Comparison of ENCODE assay signal across 8 cellular contexts in the genomic region with DNA sequence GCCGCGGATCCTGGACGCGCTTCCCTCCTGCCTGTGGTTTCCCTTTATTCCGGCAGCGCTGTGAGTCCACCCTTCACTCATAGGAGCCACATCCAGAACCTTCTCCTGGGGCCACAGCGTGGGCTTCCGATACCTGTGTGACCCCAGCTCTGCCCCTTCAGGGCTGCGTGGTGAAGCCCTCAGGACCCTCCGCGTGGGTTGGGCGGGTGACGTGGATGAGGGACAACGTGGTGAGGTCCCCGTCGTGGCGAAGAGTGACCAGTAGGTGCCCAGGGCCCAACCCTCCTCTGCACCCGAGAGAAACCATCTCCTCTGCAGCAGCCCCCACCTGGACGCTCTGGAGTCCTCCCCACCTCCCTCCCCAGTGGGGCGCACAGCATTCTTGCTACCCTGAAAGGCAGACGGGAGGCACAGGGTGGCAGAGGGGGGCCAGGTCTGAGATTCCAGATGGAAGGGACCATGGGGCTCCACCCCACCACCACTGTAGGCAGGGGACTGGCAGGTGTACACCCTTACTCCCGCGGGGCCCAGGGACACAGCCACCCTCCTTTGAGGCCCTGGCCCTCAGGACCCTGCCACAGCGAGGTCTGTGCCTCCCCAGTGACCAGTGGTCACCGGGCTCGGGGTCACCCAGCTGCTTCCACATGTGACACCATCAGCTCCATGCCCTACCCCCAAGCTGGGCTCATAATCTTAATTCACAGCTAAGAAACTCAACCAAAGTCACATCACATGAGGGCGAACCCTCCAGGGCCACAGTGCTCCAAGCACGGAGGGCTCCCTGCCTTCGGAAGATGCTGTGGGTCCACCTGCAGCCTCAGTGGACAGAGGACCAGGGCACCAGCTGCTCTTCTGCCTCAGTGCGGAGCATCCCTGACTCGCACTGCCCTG. TPM values are rescaled to one million over a fixed set of nuclear protein-coding genes. Genes with fewer than 3 reads are reported as not detected.
DNase-seq lines count a peak whose midpoint lies in the region; ATAC-seq and TF ChIP-seq lines count a peak whose summit lies in the region.

No MANE protein-coding gene starts in this region.

- peak overlapping the region; percentile 44 for H3K4me3 ChIP-seq in iPS-18a (ENCODE audit: low read length)
- H3K4me3 ChIP-seq in spleen: peak overlapping the region in 4 of 8 donors; percentile 50 to 76 (median 56)

- WGBS in spleen, 5 donors: 54 to 77% (median 58%) methylated on average over 24 to 31 of the region's 31 CpGs

- H3K9me3 Mint-ChIP-seq in activated T-cell treated with anti-CD3 and anti-CD28 coated beads, Interleukin-2, amount 50 U/mL, for 24 hours: no peaks in the 10 kb centered on the region
- H3K9me3 Mint-ChIP-seq in WTC11: no peaks in the 10 kb centered on the region

- H3K9me3 ChIP-seq in iPS-18a (ENCODE audit: control insufficient read depth, low read depth, low read length): no peaks in the 10 kb centered on the region
- H3K9me3 ChIP-seq in spleen: no peaks in the 10 kb centered on the region

- H3K4me1 ChIP-seq in iPS-18a (ENCODE audit: control insufficient read depth, low read depth, low read length) (peaks cover 7% of the 10 kb centered on the region), spleen (peaks cover 20 to 60% (median 43%) of the 10 kb centered on the region in 6 donors)

- H3K36me3 ChIP-seq in iPS-18a (ENCODE audit: control insufficient read depth, low read depth, low read length) (no peaks in the 10 kb centered on the region), spleen (no peaks in the 10 kb centered on the region)

- H3K4me3 Mint-ChIP-seq in activated T-cell treated with anti-CD3 and anti-CD28 coated beads, Interleukin-2, amount 50 U/mL, for 24 hours: peak overlapping the region; percentile 46
- H3K4me3 Mint-ChIP-seq in WTC11: peak overlapping the region; percentile 65

- peaks cover 26% of the 10 kb centered on the region for H3K27me3 Mint-ChIP-seq in activated T-cell treated with anti-CD3 and anti-CD28 coated beads, Interleukin-2, amount 50 U/mL, for 24 hours
- peaks cover 74% of the 10 kb centered on the region for H3K27me3 Mint-ChIP-seq in WTC11 (ENCODE audit: low read depth)

- TF ChIP-seq CTCF in WTC11 (IDR thresholded peaks at IDR 0.05) (no peak), spleen (IDR thresholded peaks at IDR 0.05 in 8 of 11, conservative IDR thresholded peaks at IDR 0.05 in 3 of 11) (no peak)

- no peak for DNase-seq in activated T-cell treated with anti-CD3 and anti-CD28 coated beads, Interleukin-2, amount 50 U/mL, for 24 hours
- DNase-seq in activated T-cell treated with anti-CD3 and anti-CD28 coated beads for 4 hours: no peak
- no peak for DNase-seq in WTC11 (ENCODE audit: low spot score)
- peak; percentile 77 for DNase-seq in spleen
- DNase-seq in COR-L47 (lab: John Stamatoyannopoulos, UW): no peak
- DNase-seq in cerebellar cortex (ENCODE audit: low spot score): no peak
- DNase-seq in C1 segment of cervical spinal cord (lab: John Stamatoyannopoulos, UW): no peak

- peaks cover 79% of the 10 kb centered on the region for H3K27me3 ChIP-seq in iPS-18a (ENCODE audit: control insufficient read depth, insufficient read depth, low read length)
- H3K27me3 ChIP-seq in spleen (replicated peaks in 1 of 7): peaks cover 2 to 55% (median 33%) of the 10 kb centered on the region in 7 donors

- no peak overlapping the region for H3K27ac Mint-ChIP-seq in activated T-cell treated with anti-CD3 and anti-CD28 coated beads, Interleukin-2, amount 50 U/mL, for 24 hours
- H3K27ac Mint-ChIP-seq in WTC11: no peak overlapping the region

- POLR2A ChIA-PET in WTC11 (lab: Charles Lee): no interaction called here

- H3K4me1 Mint-ChIP-seq in activated T-cell treated with anti-CD3 and anti-CD28 coated beads, Interleukin-2, amount 50 U/mL, for 24 hours (ENCODE audit: low read depth): peaks cover 22% of the 10 kb centered on the region
- peaks cover 8% of the 10 kb centered on the region for H3K4me1 Mint-ChIP-seq in WTC11

- intact Hi-C loops in spleen (cut with DNase I; ENCODE audit: low total_unique reads): no loop called here

- CTCF ChIA-PET in WTC11 (lab: Charles Lee): no interaction called here

- peaks cover 5% of the 10 kb centered on the region for H3K36me3 Mint-ChIP-seq in activated T-cell treated with anti-CD3 and anti-CD28 coated beads, Interleukin-2, amount 50 U/mL, for 24 hours (ENCODE audit: low read depth)
- no peaks in the 10 kb centered on the region for H3K36me3 Mint-ChIP-seq in WTC11

- H3K9ac ChIP-seq in iPS-18a (ENCODE audit: low read length): no peak overlapping the region

- ATAC-seq in WTC11: no peak

- no peak for TF ChIP-seq POLR2A in spleen (IDR thresholded peaks at IDR 0.05)

- H3K27ac ChIP-seq in iPS-18a (ENCODE audit: low read length) (no peak overlapping the region), spleen (no peak overlapping the region)

TF ChIP-seq in WTC11, 78 proteins besides CTCF, POLR2A, EP300 and RAD21:
- TF ChIP-seq NFYB (CRISPR knock-in tag; conservative IDR thresholded peaks at IDR 0.05; ENCODE audit: low read depth) (no peak), ZNF263 (CRISPR knock-in tag; IDR thresholded peaks at IDR 0.05; ENCODE audit: low read depth) (no peak), ELF4 (CRISPR knock-in tag; IDR thresholded peaks at IDR 0.05; ENCODE audit: low read depth) (no peak), ZNF317 (CRISPR knock-in tag; IDR thresholded peaks at IDR 0.05; ENCODE audit: borderline replicate concordance, low read depth) (no peak), ZNF671 (CRISPR knock-in tag; IDR thresholded peaks at IDR 0.05) (no peak), JUN (CRISPR knock-in tag; IDR thresholded peaks at IDR 0.05) (no peak)

RNA-seq across cellular contexts. Expression of gene ZBED4, which starts 3.4 kb away (rescaled TPM):
- total RNA-seq in WTC11 (2021) (24.7 to 29.2 TPM (median 24.8 TPM) in 3 replicates), spleen (10 to 100 TPM; 10.1 to 23.2 (median 16.1) TPM)
- 1 to 10 TPM; 2.9 to 5.3 (median 3.5) TPM for polyA plus RNA-seq in spleen

RNA-seq across cellular contexts. Expression of gene BRD1, which starts 22.6 kb away (rescaled TPM):
- total RNA-seq in WTC11 (2021) (36.4 to 37.9 TPM (median 36.6 TPM) in 3 replicates), spleen (10 to 100 TPM; 35.3 to 59.6 (median 46.9) TPM)
- 10 to 100 TPM; 14.2 to 23.1 (median 17.6) TPM for polyA plus RNA-seq in spleen
